In genomic region chr12:62827855-62828254, GRCh38 we compare ENCODE assay signal across 27 cellular contexts.
"Had no signal": no experiment of that assay in that cellular context is flagged by ENCODE, and none has a peak within 500 bp of the region (broad histone marks: within the 10 kb centered on the region; RNA-seq: fewer than 3 reads in every experiment).

No MANE protein-coding gene starts in this region.

- H3K4me2 ChIP-seq: neural progenitor cell had no signal

- H3K27ac ChIP-seq: heart left ventricle, left ventricle myocardium inferior, lower lobe of right lung, neural progenitor cell, neutrophil, parathyroid adenoma, psoas muscle, sigmoid colon, spleen, tibial nerve, uterus had no signal

- H3K9me3 ChIP-seq: left ventricle myocardium inferior, lower lobe of right lung, neutrophil, psoas muscle, sigmoid colon, tibial nerve, uterus had no signal

- H3K36me3 ChIP-seq: left ventricle myocardium inferior, lower lobe of right lung, neural progenitor cell, sigmoid colon, spleen, tibial nerve, uterus had no signal

- H3K4me3 ChIP-seq: heart left ventricle, left ventricle myocardium inferior, lower lobe of right lung, neural progenitor cell, psoas muscle, sigmoid colon, spleen, tibial nerve, uterus had no signal

- H3K4me1 Mint-ChIP-seq: immature natural killer cell; naive thymus-derived CD8-positive, alpha-beta T cell; stimulated activated effector memory CD8-positive, alpha-beta T cell treated with anti-CD3 and anti-CD28 coated beads, Interleukin-12 subunit alpha, Interleukin-12 subunit beta, amount 100 ng/mL, for 72 hours had no signal

- H3K4me3 Mint-ChIP-seq: immature natural killer cell; naive thymus-derived CD8-positive, alpha-beta T cell; nephron progenitor cell; neural progenitor cell; stimulated activated effector memory CD8-positive, alpha-beta T cell treated with anti-CD3 and anti-CD28 coated beads, Interleukin-12 subunit alpha, Interleukin-12 subunit beta, amount 100 ng/mL, for 72 hours; stimulated activated naive CD8-positive, alpha-beta T cell treated with anti-CD3 and anti-CD28 coated beads, Interleukin-15, Interleukin-2, amounts not matched to agents 100 ng/mL and 50 ng/mL, for 24 hours; type B pancreatic cell had no signal

- H3K36me3 Mint-ChIP-seq: immature natural killer cell; naive thymus-derived CD8-positive, alpha-beta T cell; stimulated activated effector memory CD8-positive, alpha-beta T cell treated with anti-CD3 and anti-CD28 coated beads, Interleukin-12 subunit alpha, Interleukin-12 subunit beta, amount 100 ng/mL, for 72 hours had no signal

- DNase-seq: heart left ventricle; hypothalamus; immature natural killer cell; kidney; left colon; left ventricle myocardium inferior; lower lobe of right lung; mammary epithelial cell; mesenchymal stem cell; naive thymus-derived CD8-positive, alpha-beta T cell; nephron progenitor cell; occipital lobe; psoas muscle; sigmoid colon; small intestine; spleen; stimulated activated CD4-positive, alpha-beta T cell treated with anti-CD3 and anti-CD28 coated beads, Interleukin-4, amount 100 ng/mL, for 24 hours; stimulated activated naive CD4-positive, alpha-beta T cell; uterus had no signal

- H3K4me1 ChIP-seq: left ventricle myocardium inferior, lower lobe of right lung, neural progenitor cell, parathyroid adenoma, psoas muscle, sigmoid colon, spleen, tibial nerve, uterus had no signal

- ATAC-seq: left colon; lower lobe of right lung; naive thymus-derived CD8-positive, alpha-beta T cell; psoas muscle; stimulated activated effector memory CD8-positive, alpha-beta T cell treated with anti-CD3 and anti-CD28 coated beads, Interleukin-12 subunit alpha, Interleukin-12 subunit beta, amount 100 ng/mL, for 72 hours had no signal

- FAIRE-seq: islet of Langerhans, kidney, small intestine had no signal

- H3K9me3 Mint-ChIP-seq: immature natural killer cell; stimulated activated effector memory CD8-positive, alpha-beta T cell treated with anti-CD3 and anti-CD28 coated beads, Interleukin-12 subunit alpha, Interleukin-12 subunit beta, amount 100 ng/mL, for 72 hours; stimulated activated naive CD8-positive, alpha-beta T cell treated with anti-CD3 and anti-CD28 coated beads, Interleukin-15, Interleukin-2, amounts not matched to agents 100 ng/mL and 50 ng/mL, for 24 hours; type B pancreatic cell had no signal

- H3K27ac Mint-ChIP-seq: immature natural killer cell; naive thymus-derived CD8-positive, alpha-beta T cell; nephron progenitor cell; neural progenitor cell; stimulated activated effector memory CD8-positive, alpha-beta T cell treated with anti-CD3 and anti-CD28 coated beads, Interleukin-12 subunit alpha, Interleukin-12 subunit beta, amount 100 ng/mL, for 72 hours; stimulated activated naive CD8-positive, alpha-beta T cell treated with anti-CD3 and anti-CD28 coated beads, Interleukin-15, Interleukin-2, amounts not matched to agents 100 ng/mL and 50 ng/mL, for 24 hours; type B pancreatic cell had no signal

- H2AFZ ChIP-seq: neural progenitor cell, parathyroid adenoma had no signal

- H3K9ac ChIP-seq: neural progenitor cell, parathyroid adenoma had no signal

- H3K27me3 Mint-ChIP-seq: stimulated activated naive CD8-positive, alpha-beta T cell treated with anti-CD3 and anti-CD28 coated beads, Interleukin-15, Interleukin-2, amounts not matched to agents 100 ng/mL and 50 ng/mL, for 24 hours; type B pancreatic cell had no signal

- H3K27me3 ChIP-seq: heart left ventricle, neural progenitor cell, neutrophil, sigmoid colon, spleen, tibial nerve, uterus had no signal
